23 cellular contexts compared by ENCODE assay signal in the genomic region with DNA sequence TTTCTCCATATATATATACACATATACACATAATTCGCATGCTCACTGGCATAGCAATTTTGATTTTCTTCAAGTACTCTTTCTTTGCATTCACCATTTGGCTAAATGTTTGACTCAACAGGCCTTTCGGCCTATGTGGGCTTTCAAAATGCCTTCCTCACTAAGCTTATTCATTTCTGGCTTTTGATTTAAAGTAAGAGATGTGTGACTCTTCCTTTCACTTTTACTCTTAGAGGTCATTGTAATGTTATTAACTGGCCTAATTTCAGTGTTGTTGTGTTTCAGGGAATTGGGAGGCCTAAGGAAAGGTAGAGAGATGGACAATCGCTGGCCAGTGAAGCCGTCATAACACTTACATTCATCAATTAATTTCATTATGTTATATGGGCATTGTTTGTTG. TPM values are rescaled to one million over a fixed set of nuclear protein-coding genes. Genes with fewer than 3 reads are reported as not detected.
DNase-seq lines count a peak whose midpoint lies in the region; ATAC-seq and TF ChIP-seq lines count a peak whose summit lies in the region.
"Had no signal": no experiment of that assay in that cellular context is flagged by ENCODE, and none has a peak within 500 bp of the region (broad histone marks: within the 10 kb centered on the region; RNA-seq: fewer than 3 reads in every experiment).

No MANE protein-coding gene starts in this region.

- no peak overlapping the region for H3K4me3 Mint-ChIP-seq in activated naive CD4-positive, alpha-beta T cell treated with anti-CD3 and anti-CD28 coated beads for 36 hours
- H3K4me3 Mint-ChIP-seq in activated CD8-positive, alpha-beta T cell treated with anti-CD3 and anti-CD28 coated beads, Interleukin-2, amount 10 ng/mL, durations not matched to agents 7 days and 5 days, result no peak overlapping the region
- no peak overlapping the region for H3K4me3 Mint-ChIP-seq in stimulated activated naive B cell treated with anti-CD40 and anti-IgM and Interleukin-4, amounts not matched to agents 10 μg/mL and 1 μg/mL and 100 μg/mL, for 72 hours
- H3K4me3 Mint-ChIP-seq: brain; T-helper 1 cell treated with Interleukin-12 subunit alpha and Interleukin-12 subunit beta and Interleukin-4 antibody, amounts not matched to agents 30 μg/mL and 1 μg/mL, for 36 hours had no signal

- CTCF ChIA-PET in activated naive CD4-positive, alpha-beta T cell treated with anti-CD3 and anti-CD28 coated beads for 36 hours (lab: Charles Lee), result interaction anchor here (0.6 to 1.2 kb wide), 3 partner anchors 10 to 25 kb away, joined by 3 to 4 read pairs (median 4); no protein-coding TSS in a partner anchor
- CTCF ChIA-PET in activated CD8-positive, alpha-beta T cell treated with anti-CD3 and anti-CD28 coated beads, Interleukin-2, amount 10 ng/mL, durations not matched to agents 7 days and 5 days (lab: Charles Lee), result interaction anchor here (0.8 to 2.7 kb wide), 6 partner anchors 10 to 479 kb away, joined by 3 to 10 read pairs (median 4); no protein-coding TSS in a partner anchor
- CTCF ChIA-PET in HEK293T (lab: Yijun Ruan, JAX), result no interaction called here

- H3K4me1 Mint-ChIP-seq in activated naive CD4-positive, alpha-beta T cell treated with anti-CD3 and anti-CD28 coated beads for 36 hours (ENCODE audit: low read depth), result peaks cover 16% of the 10 kb centered on the region
- peaks cover 51% of the 10 kb centered on the region for H3K4me1 Mint-ChIP-seq in activated CD8-positive, alpha-beta T cell treated with anti-CD3 and anti-CD28 coated beads, Interleukin-2, amount 10 ng/mL, durations not matched to agents 7 days and 5 days (ENCODE audit: low read depth)
- peaks cover 7 to 24% of the 10 kb centered on the region in 2 donors for H3K4me1 Mint-ChIP-seq in stimulated activated naive B cell treated with anti-CD40 and anti-IgM and Interleukin-4, amounts not matched to agents 10 μg/mL and 1 μg/mL and 100 μg/mL, for 72 hours
- H3K4me1 Mint-ChIP-seq: brain had no signal

- peaks cover 5% of the 10 kb centered on the region for H3K27me3 Mint-ChIP-seq in activated naive CD4-positive, alpha-beta T cell treated with anti-CD3 and anti-CD28 coated beads for 36 hours (ENCODE audit: low read depth)
- no peaks in the 10 kb centered on the region for H3K27me3 Mint-ChIP-seq in activated CD8-positive, alpha-beta T cell treated with anti-CD3 and anti-CD28 coated beads, Interleukin-2, amount 10 ng/mL, durations not matched to agents 7 days and 5 days (ENCODE audit: low read depth)
- peaks cover 0 to 8% of the 10 kb centered on the region in 2 donors for H3K27me3 Mint-ChIP-seq in stimulated activated naive B cell treated with anti-CD40 and anti-IgM and Interleukin-4, amounts not matched to agents 10 μg/mL and 1 μg/mL and 100 μg/mL, for 72 hours
- H3K27me3 Mint-ChIP-seq: brain had no signal

- ATAC-seq in HG02852 (IDR thresholded peaks at IDR 0.05; ENCODE audit: unreplicated experiment) (peak; percentile 55), GM19035 (IDR thresholded peaks at IDR 0.05; ENCODE audit: unreplicated experiment) (no peak)
- ATAC-seq in activated CD8-positive, alpha-beta T cell treated with anti-CD3 and anti-CD28 coated beads, Interleukin-2, amount 10 ng/mL, durations not matched to agents 7 days and 5 days, result peak; percentile 22
- ATAC-seq in stimulated activated naive B cell treated with anti-CD40 and anti-IgM and Interleukin-4, amounts not matched to agents 10 μg/mL and 1 μg/mL and 100 μg/mL, for 72 hours (replicated peaks), result peak; percentile 33 to 56
- ATAC-seq: left ventricle myocardium superior, PC-3 had no signal

- intact Hi-C loops in activated naive CD4-positive, alpha-beta T cell treated with anti-CD3 and anti-CD28 coated beads for 36 hours (cut with micrococcal nuclease), result loop anchor here (1.0 to 5.0 kb wide), 6 partner anchors 11 to 552 kb away; partner anchors contain the start of genes GABARAPL1 and STYK1

- no peaks in the 10 kb centered on the region for H3K9me3 Mint-ChIP-seq in activated naive CD4-positive, alpha-beta T cell treated with anti-CD3 and anti-CD28 coated beads for 36 hours
- H3K9me3 Mint-ChIP-seq in activated CD8-positive, alpha-beta T cell treated with anti-CD3 and anti-CD28 coated beads, Interleukin-2, amount 10 ng/mL, durations not matched to agents 7 days and 5 days (ENCODE audit: insufficient read depth), result peaks cover 10% of the 10 kb centered on the region
- H3K9me3 Mint-ChIP-seq in stimulated activated naive B cell treated with anti-CD40 and anti-IgM and Interleukin-4, amounts not matched to agents 10 μg/mL and 1 μg/mL and 100 μg/mL, for 72 hours, result peaks cover 0 to 2% of the 10 kb centered on the region in 2 donors
- H3K9me3 Mint-ChIP-seq: brain had no signal

- no peak overlapping the region for H3K27ac Mint-ChIP-seq in activated naive CD4-positive, alpha-beta T cell treated with anti-CD3 and anti-CD28 coated beads for 36 hours
- peak overlapping the region; percentile 76 for H3K27ac Mint-ChIP-seq in activated CD8-positive, alpha-beta T cell treated with anti-CD3 and anti-CD28 coated beads, Interleukin-2, amount 10 ng/mL, durations not matched to agents 7 days and 5 days
- no peak overlapping the region for H3K27ac Mint-ChIP-seq in stimulated activated naive B cell treated with anti-CD40 and anti-IgM and Interleukin-4, amounts not matched to agents 10 μg/mL and 1 μg/mL and 100 μg/mL, for 72 hours
- H3K27ac Mint-ChIP-seq: brain; T-helper 1 cell treated with Interleukin-12 subunit alpha and Interleukin-12 subunit beta and Interleukin-4 antibody, amounts not matched to agents 30 μg/mL and 1 μg/mL, for 36 hours had no signal

- DNase-seq in activated naive CD4-positive, alpha-beta T cell treated with anti-CD3 and anti-CD28 coated beads for 36 hours, result peak; percentile 30
- no peak for DNase-seq in activated naive CD4-positive, alpha-beta T cell treated with anti-CD3 and anti-CD28 coated beads, Interleukin-2, amount 50 U/mL, for 16 hours
- no peak for DNase-seq in activated CD8-positive, alpha-beta T cell treated with anti-CD3 and anti-CD28 coated beads, Interleukin-2, amount 10 ng/mL, durations not matched to agents 7 days and 5 days
- DNase-seq in stimulated activated naive B cell treated with anti-CD40 and anti-IgM and Interleukin-4, amounts not matched to agents 10 μg/mL and 1 μg/mL and 100 μg/mL, for 72 hours, result no peak
- DNase-seq in activated gamma-delta T cell (lab: John Stamatoyannopoulos, UW), result no peak
- no peak for DNase-seq in HEK293T (ENCODE audit: extremely low spot score)
- DNase-seq: activated CD8-positive, alpha-beta memory T cell treated with anti-CD3 and anti-CD28 coated beads for 24 hours; GDM1; GM23248; head of caudate nucleus; left ventricle myocardium superior; NCI-H1436; NCI-H2171 treated with DMSO at 0.1 percent for 48 hours; NCI-H748 treated with DMSO at 0.1 percent for 48 hours; PC-3; SJCRH30; testis; WERI-Rb-1 had no signal

- POLR2A ChIA-PET in activated CD8-positive, alpha-beta T cell treated with anti-CD3 and anti-CD28 coated beads, Interleukin-2, amount 10 ng/mL, durations not matched to agents 7 days and 5 days (lab: Charles Lee), result interaction anchor here (1.6 kb wide), 1 partner anchor 28 kb away, joined by 3 read pairs; no protein-coding TSS in a partner anchor
- POLR2A ChIA-PET in HEK293T (lab: Yijun Ruan, JAX), result no interaction called here

- H3K36me3 Mint-ChIP-seq in activated naive CD4-positive, alpha-beta T cell treated with anti-CD3 and anti-CD28 coated beads for 36 hours (ENCODE audit: low read depth), result no peaks in the 10 kb centered on the region
- peaks cover 16% of the 10 kb centered on the region for H3K36me3 Mint-ChIP-seq in activated CD8-positive, alpha-beta T cell treated with anti-CD3 and anti-CD28 coated beads, Interleukin-2, amount 10 ng/mL, durations not matched to agents 7 days and 5 days (ENCODE audit: low read depth)
- no peaks in the 10 kb centered on the region for H3K36me3 Mint-ChIP-seq in stimulated activated naive B cell treated with anti-CD40 and anti-IgM and Interleukin-4, amounts not matched to agents 10 μg/mL and 1 μg/mL and 100 μg/mL, for 72 hours
- H3K36me3 Mint-ChIP-seq: brain had no signal

TF ChIP-seq in HEK293T, 16 proteins besides CTCF, POLR2A, EP300 and RAD21:
- no peak for TF ChIP-seq LEF1 (IDR thresholded peaks at IDR 0.05; ENCODE audit: borderline replicate concordance)
- no peak for TF ChIP-seq L3MBTL2 (conservative IDR thresholded peaks at IDR 0.05)
- TF ChIP-seq FOXA1 (IDR thresholded peaks at IDR 0.05), result no peak
- TF ChIP-seq FOXK2 (IDR thresholded peaks at IDR 0.05), result no peak
- TF ChIP-seq HDGF (IDR thresholded peaks at IDR 0.05; ENCODE audit: borderline replicate concordance), result no peak
- TF ChIP-seq CTBP1 (IDR thresholded peaks at IDR 0.05; ENCODE audit: borderline replicate concordance), result no peak
- no peak for TF ChIP-seq SP1 (IDR thresholded peaks at IDR 0.05)
- no peak for TF ChIP-seq PKNOX1 (IDR thresholded peaks at IDR 0.05)

RNA-seq across cellular contexts. Expression of gene KLRD1, which starts 14.5 kb away (rescaled TPM):
- total RNA-seq in activated naive CD4-positive, alpha-beta T cell treated with anti-CD3 and anti-CD28 coated beads for 36 hours, result under 1 TPM in 1 of 2 experiments, not detected in 1; 0.81 TPM
- total RNA-seq in activated CD8-positive, alpha-beta T cell treated with anti-CD3 and anti-CD28 coated beads, Interleukin-2, amount 10 ng/mL, durations not matched to agents 7 days and 5 days, result 1 to 10 TPM; 7.6 to 8.8 TPM
- total RNA-seq: M059J, PC-3 had no signal

Comparison
In these comparisons a context has a peak if more than half of its experiments do, and no peak if none do; other contexts are left out.
1. RNA of gene KLRD1, which starts 14.5 kb away (total RNA-seq): 7.6 to 8.8 TPM in activated CD8-positive, alpha-beta T cell treated with anti-CD3 and anti-CD28 coated beads, Interleukin-2, amount 10 ng/mL, durations not matched to agents 7 days and 5 days; 0.81 TPM in activated naive CD4-positive, alpha-beta T cell treated with anti-CD3 and anti-CD28 coated beads for 36 hours; every median in the first group is over 4 times any median in the second.